ENCODE assay signal across 18 cellular contexts in the genomic region with DNA sequence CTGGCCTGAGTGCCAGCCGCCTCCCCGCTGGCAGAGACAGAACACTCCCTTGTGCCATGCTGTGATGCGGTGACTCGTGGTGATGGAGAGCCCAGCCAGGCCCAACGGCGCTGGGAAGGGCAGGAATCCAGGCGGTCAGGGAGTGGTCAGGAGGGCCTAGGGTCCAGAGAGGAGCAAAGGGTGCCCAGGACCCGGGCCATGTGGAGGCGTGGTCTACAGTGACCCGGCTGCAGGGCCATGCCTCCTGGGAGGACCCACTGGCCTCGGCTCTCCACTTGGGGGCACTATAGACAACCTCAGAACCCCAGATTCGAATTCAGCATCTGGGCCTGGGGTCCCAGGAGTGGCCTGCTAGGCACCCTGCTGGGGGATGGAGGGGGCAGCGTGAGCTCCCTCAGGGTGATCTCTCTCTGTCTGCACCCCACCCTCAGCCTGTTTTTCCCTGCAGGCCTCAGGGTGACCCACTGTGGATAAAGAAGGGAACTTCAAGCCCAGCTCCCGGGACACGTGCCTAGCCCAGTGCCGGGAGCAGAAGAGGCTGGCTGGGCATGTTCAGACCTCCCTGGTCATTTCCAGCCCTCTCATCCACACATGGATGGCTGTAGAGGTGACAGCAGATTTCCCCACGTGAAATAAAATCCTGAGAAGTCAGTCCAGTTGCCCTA. TPM values are rescaled to one million over a fixed set of nuclear protein-coding genes. Genes with fewer than 3 reads are reported as not detected.
DNase-seq lines count a peak whose midpoint lies in the region; ATAC-seq and TF ChIP-seq lines count a peak whose summit lies in the region.
"Had no signal": no experiment of that assay in that cellular context is flagged by ENCODE, and none has a peak within 500 bp of the region (broad histone marks: within the 10 kb centered on the region; RNA-seq: fewer than 3 reads in every experiment).

No MANE protein-coding gene starts in this region.

- no peaks in the 10 kb centered on the region for H3K4me1 Mint-ChIP-seq in stimulated activated naive CD8-positive, alpha-beta T cell treated with anti-CD3 and anti-CD28 coated beads, Interleukin-15, amount 100 ng/mL, for 72 hours
- H3K4me1 Mint-ChIP-seq in CD8-positive, alpha-beta memory T cell: no peaks in the 10 kb centered on the region
- H3K4me1 Mint-ChIP-seq: activated naive CD8-positive, alpha-beta T cell treated with anti-CD3 and anti-CD28 coated beads, Interleukin-2, amount 10 ng/mL, durations not matched to agents 7 days and 5 days; T-helper 17 cell had no signal

- H3K27ac ChIP-seq in OCI-LY1 (ENCODE audit: low read depth, low read length, poor library complexity, severe bottlenecking) (no peak overlapping the region), foreskin keratinocyte (no peak overlapping the region), aorta (ENCODE audit: low read depth in 1 of 2, low read length in 2 of 2) (no peak overlapping the region)
- H3K27ac ChIP-seq in CD8-positive, alpha-beta memory T cell (ENCODE audit: low read depth, low read length): no peak overlapping the region
- H3K27ac ChIP-seq: cardiac muscle cell, GM23248, hepatocyte, left lung had no signal

- no peak for DNase-seq in stimulated activated naive CD8-positive, alpha-beta T cell treated with anti-CD3 and anti-CD28 coated beads, Interleukin-15, amount 100 ng/mL, for 72 hours
- no peak for DNase-seq in stimulated activated naive CD8-positive, alpha-beta T cell treated with anti-CD3 and anti-CD28 coated beads, Interleukin-15, Interleukin-2, amounts not matched to agents 100 U/mL and 50 U/mL, for 24 hours
- DNase-seq in foreskin keratinocyte (no peak), aorta (no peak), D341Med (ENCODE audit: low spot score) (no peak)
- DNase-seq in CD8-positive, alpha-beta memory T cell: no peak
- DNase-seq: activated naive CD8-positive, alpha-beta T cell treated with anti-CD3 and anti-CD28 coated beads, Interleukin-2, amount 10 ng/mL, durations not matched to agents 7 days and 5 days; COR-L47; effector CD8-positive, alpha-beta T cell; GM23248; left lung; stimulated activated CD4-positive, alpha-beta T cell treated with anti-CD3 and anti-CD28 coated beads, Interleukin-12 subunit alpha, Interleukin-12 subunit beta, amount 100 ng/mL, for 4 hours; T-helper 17 cell had no signal

- H3K36me3 ChIP-seq in OCI-LY1 (ENCODE audit: insufficient read depth, low read length) (no peaks in the 10 kb centered on the region), aorta (ENCODE audit: control insufficient read depth in 1 of 2, insufficient read depth in 2 of 2, low read length in 1 of 2) (no peaks in the 10 kb centered on the region)
- H3K36me3 ChIP-seq in CD8-positive, alpha-beta memory T cell (ENCODE audit: insufficient read depth, low read length): no peaks in the 10 kb centered on the region
- H3K36me3 ChIP-seq: cardiac muscle cell, left lung had no signal

- H3K36me3 Mint-ChIP-seq in CD8-positive, alpha-beta memory T cell: no peaks in the 10 kb centered on the region
- H3K36me3 Mint-ChIP-seq: activated naive CD8-positive, alpha-beta T cell treated with anti-CD3 and anti-CD28 coated beads, Interleukin-2, amount 10 ng/mL, durations not matched to agents 7 days and 5 days had no signal

- H2AFZ ChIP-seq in OCI-LY1 (ENCODE audit: low read length): no peak overlapping the region
- H2AFZ ChIP-seq: GM23248, hepatocyte had no signal

- H3F3A ChIP-seq in OCI-LY1 (ENCODE audit: insufficient read depth, low read length): no peaks in the 10 kb centered on the region

- H3K4me3 Mint-ChIP-seq in stimulated activated naive CD8-positive, alpha-beta T cell treated with anti-CD3 and anti-CD28 coated beads, Interleukin-15, amount 100 ng/mL, for 72 hours: no peak overlapping the region
- no peak overlapping the region for H3K4me3 Mint-ChIP-seq in CD8-positive, alpha-beta memory T cell
- H3K4me3 Mint-ChIP-seq: activated naive CD8-positive, alpha-beta T cell treated with anti-CD3 and anti-CD28 coated beads, Interleukin-2, amount 10 ng/mL, durations not matched to agents 7 days and 5 days; T-helper 17 cell had no signal

- H3K4me1 ChIP-seq in OCI-LY1 (ENCODE audit: insufficient read depth, low read length, severe bottlenecking) (no peaks in the 10 kb centered on the region), foreskin keratinocyte (no peaks in the 10 kb centered on the region), aorta (ENCODE audit: control insufficient read depth in 1 of 2, insufficient read depth in 2 of 2, low read length in 2 of 2) (no peaks in the 10 kb centered on the region)
- H3K4me1 ChIP-seq in CD8-positive, alpha-beta memory T cell (ENCODE audit: insufficient read depth, low read length): no peaks in the 10 kb centered on the region
- H3K4me1 ChIP-seq: left lung had no signal

- WGBS in aorta, 2 donors: 80 to 83% methylated on average over 16 to 17 of the region's 17 CpGs

- no peaks in the 10 kb centered on the region for H3K9me3 Mint-ChIP-seq in stimulated activated naive CD8-positive, alpha-beta T cell treated with anti-CD3 and anti-CD28 coated beads, Interleukin-15, amount 100 ng/mL, for 72 hours
- peaks cover 0 to 3% (median 0%) of the 10 kb centered on the region in 5 donors for H3K9me3 Mint-ChIP-seq in CD8-positive, alpha-beta memory T cell
- H3K9me3 Mint-ChIP-seq: activated naive CD8-positive, alpha-beta T cell treated with anti-CD3 and anti-CD28 coated beads, Interleukin-2, amount 10 ng/mL, durations not matched to agents 7 days and 5 days had no signal

- no peak overlapping the region for H3K9ac ChIP-seq in OCI-LY1 (ENCODE audit: low read length)
- H3K9ac ChIP-seq: GM23248 had no signal

- peaks cover 26% of the 10 kb centered on the region for H3K27me3 Mint-ChIP-seq in stimulated activated naive CD8-positive, alpha-beta T cell treated with anti-CD3 and anti-CD28 coated beads, Interleukin-15, amount 100 ng/mL, for 72 hours
- peaks cover 20 to 43% of the 10 kb centered on the region in 2 donors for H3K27me3 Mint-ChIP-seq in CD8-positive, alpha-beta memory T cell

- no peak overlapping the region for H3K4me2 ChIP-seq in OCI-LY1 (ENCODE audit: low read length)
- H3K4me2 ChIP-seq: hepatocyte had no signal

- 0 out of 2 replicates have a peak, but pooled peaks cover 3% of the 10 kb centered on the region for H3K9me3 ChIP-seq in OCI-LY1 (ENCODE audit: low read length)
- H3K9me3 ChIP-seq in aorta (ENCODE audit: control insufficient read depth, low read length): no peaks in the 10 kb centered on the region
- H3K9me3 ChIP-seq in CD8-positive, alpha-beta memory T cell (ENCODE audit: low read length): no peaks in the 10 kb centered on the region
- H3K9me3 ChIP-seq: left lung had no signal

- H3K79me2 ChIP-seq in OCI-LY1 (ENCODE audit: insufficient read depth, low read length): no peaks in the 10 kb centered on the region
- H3K79me2 ChIP-seq: hepatocyte had no signal

- no peak overlapping the region for H3K27ac Mint-ChIP-seq in stimulated activated naive CD8-positive, alpha-beta T cell treated with anti-CD3 and anti-CD28 coated beads, Interleukin-15, amount 100 ng/mL, for 72 hours
- H3K27ac Mint-ChIP-seq in CD8-positive, alpha-beta memory T cell: no peak overlapping the region
- H3K27ac Mint-ChIP-seq: activated naive CD8-positive, alpha-beta T cell treated with anti-CD3 and anti-CD28 coated beads, Interleukin-2, amount 10 ng/mL, durations not matched to agents 7 days and 5 days; T-helper 17 cell had no signal

- peak; percentile 32; the same call in 1 of the 2 replicates for TF ChIP-seq CTCF in OCI-LY1 (IDR thresholded peaks at IDR 0.05; ENCODE audit: low read length)
- TF ChIP-seq CTCF in foreskin keratinocyte (conservative IDR thresholded peaks at IDR 0.05): peak; percentile 27

- no peaks in the 10 kb centered on the region for H3K9me2 ChIP-seq in OCI-LY1 (ENCODE audit: low read depth, low read length)

- H4K20me1 ChIP-seq in OCI-LY1 (ENCODE audit: insufficient read depth, low read length): no peaks in the 10 kb centered on the region

- POLR2A ChIA-PET in CD8-positive, alpha-beta memory T cell (lab: Charles Lee): no interaction called here

- peak; percentile 27 for ATAC-seq in stimulated activated naive CD8-positive, alpha-beta T cell treated with anti-CD3 and anti-CD28 coated beads, Interleukin-15, amount 100 ng/mL, for 72 hours
- ATAC-seq in stimulated activated naive CD8-positive, alpha-beta T cell treated with anti-CD3 and anti-CD28 coated beads, Interleukin-15, Interleukin-2, amounts not matched to agents 100 U/mL and 50 U/mL, for 24 hours: no peak
- ATAC-seq in foreskin keratinocyte: peak; percentile 17
- peak; percentile 12 for ATAC-seq in aorta (ENCODE audit: low FRiP score)
- ATAC-seq in GM21360 (IDR thresholded peaks at IDR 0.05; ENCODE audit: unreplicated experiment): no peak
- ATAC-seq: left lung, T-helper 17 cell had no signal

- intact Hi-C loops in aorta (cut with DNase I): no loop called here

- H3K4me3 ChIP-seq in OCI-LY1 (ENCODE audit: low read depth, low read length, poor library complexity, severe bottlenecking) (no peak overlapping the region), aorta (ENCODE audit: low read length in 2 of 2) (no peak overlapping the region)
- H3K4me3 ChIP-seq in CD8-positive, alpha-beta memory T cell (ENCODE audit: low read length): no peak overlapping the region
- H3K4me3 ChIP-seq: cardiac muscle cell, GM23248, hepatocyte, left lung had no signal

- H3K27me3 ChIP-seq in OCI-LY1 (ENCODE audit: insufficient read depth, low read length) (no peaks in the 10 kb centered on the region), foreskin keratinocyte (peaks cover 3% of the 10 kb centered on the region), aorta (ENCODE audit: control insufficient read depth in 1 of 2, insufficient read depth in 2 of 2, low read length in 1 of 2) (no peaks in the 10 kb centered on the region)
- H3K27me3 ChIP-seq in CD8-positive, alpha-beta memory T cell (ENCODE audit: insufficient read depth, low read length, poor library complexity, severe bottlenecking): peaks cover 6% of the 10 kb centered on the region
- H3K27me3 ChIP-seq: cardiac muscle cell, hepatocyte had no signal

- CTCF ChIA-PET in CD8-positive, alpha-beta memory T cell (lab: Charles Lee): no interaction called here

RNA-seq across cellular contexts. Expression of a gene that starts 13.0 kb away (rescaled TPM):
- not detected in 2 replicates for total RNA-seq in foreskin keratinocyte
- polyA plus RNA-seq in foreskin keratinocyte: not detected in 2 replicates
- not detected for total RNA-seq in aorta
- polyA plus RNA-seq in aorta: not detected
- not detected for total RNA-seq in CD8-positive, alpha-beta memory T cell
- not detected for polyA plus RNA-seq in CD8-positive, alpha-beta memory T cell
- total RNA-seq: activated naive CD8-positive, alpha-beta T cell treated with anti-CD3 and anti-CD28 coated beads, Interleukin-2, amount 10 ng/mL, durations not matched to agents 7 days and 5 days; GM23248; HT1080; left lung; T-helper 17 cell had no signal
- polyA plus RNA-seq: GM23248 had no signal

RNA-seq across cellular contexts. Expression of a gene that starts 39.5 kb away (rescaled TPM):
- total RNA-seq in foreskin keratinocyte (not detected in 2 replicates), aorta (not detected)
- polyA plus RNA-seq in foreskin keratinocyte (not detected in 2 replicates), aorta (not detected)
- total RNA-seq in CD8-positive, alpha-beta memory T cell: not detected
- not detected for polyA plus RNA-seq in CD8-positive, alpha-beta memory T cell
- total RNA-seq: activated naive CD8-positive, alpha-beta T cell treated with anti-CD3 and anti-CD28 coated beads, Interleukin-2, amount 10 ng/mL, durations not matched to agents 7 days and 5 days; cardiac muscle cell; GM23248; hepatocyte; HT1080; left lung; T-helper 17 cell had no signal
- polyA plus RNA-seq: cardiac muscle cell, GM23248, hepatocyte had no signal

Comparison
In these comparisons a context has a peak if more than half of its experiments do, and no peak if none do; other contexts are left out.
1. ATAC-seq: peak in stimulated activated naive CD8-positive, alpha-beta T cell treated with anti-CD3 and anti-CD28 coated beads, Interleukin-15, amount 100 ng/mL, for 72 hours (single experiment), foreskin keratinocyte (single experiment) and aorta (single experiment); none in stimulated activated naive CD8-positive, alpha-beta T cell treated with anti-CD3 and anti-CD28 coated beads, Interleukin-15, Interleukin-2, amounts not matched to agents 100 U/mL and 50 U/mL, for 24 hours (single experiment) and GM21360 (single experiment).